Comparison of ENCODE assay signal across 16 cellular contexts in the genomic region with DNA sequence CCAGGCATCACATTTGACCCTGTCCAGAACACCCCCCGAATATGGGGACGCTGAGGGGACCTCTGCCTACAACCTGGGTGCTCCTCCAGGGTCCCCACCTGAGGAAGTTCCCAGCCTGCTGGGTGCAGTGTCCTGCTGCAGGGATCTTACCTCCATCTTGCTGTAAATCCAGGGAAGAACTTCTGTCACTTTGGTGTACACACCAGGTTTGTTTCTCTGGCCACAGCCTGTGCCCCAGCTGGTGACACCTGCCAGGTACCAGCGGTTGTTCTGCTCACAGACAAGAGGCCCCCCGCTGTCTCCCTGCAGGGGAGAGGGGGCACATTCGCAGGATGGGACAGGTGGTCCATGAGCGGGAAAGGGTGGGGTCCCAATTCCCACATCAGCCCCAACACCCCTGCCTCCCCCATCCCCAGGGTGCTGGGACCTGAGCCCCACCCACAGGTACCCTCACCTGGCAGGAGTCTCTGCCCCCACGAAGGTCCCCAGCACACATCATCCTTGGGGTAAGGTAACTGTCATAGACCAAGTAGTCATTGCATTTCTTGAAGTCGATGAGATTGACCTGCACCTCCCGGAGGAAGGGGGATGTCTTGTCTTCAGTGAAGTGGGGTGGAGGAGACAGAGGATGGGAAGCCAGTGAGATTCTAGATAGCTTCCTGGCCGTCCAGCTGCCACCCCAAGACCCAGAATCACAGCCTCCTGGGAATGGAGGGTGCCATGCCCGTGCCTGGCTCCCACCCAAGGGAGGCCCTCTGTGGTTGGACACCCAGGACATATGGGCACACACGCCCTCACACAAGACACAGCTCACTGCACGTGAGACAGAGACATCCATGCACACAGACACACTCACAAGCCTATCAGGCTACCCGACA. TPM values are rescaled to one million over a fixed set of nuclear protein-coding genes. Genes with fewer than 3 reads are reported as not detected.
A peak's percentile ranks its signal among the peaks of the same experiment; 100 is the strongest.
DNase-seq lines count a peak whose midpoint lies in the region; ATAC-seq, FAIRE-seq and TF ChIP-seq lines count a peak whose summit lies in the region.
"Had no signal": no experiment of that assay in that cellular context is flagged by ENCODE, and none has a peak within 500 bp of the region (broad histone marks: within the 10 kb centered on the region; RNA-seq: fewer than 3 reads in every experiment).

No MANE protein-coding gene starts in this region.

- no peak for FAIRE-seq in H1 (lab: Jason Lieb, UNC)

- no peaks in the 10 kb centered on the region for H4K20me1 ChIP-seq in H1 (replicated peaks in 1 of 2; ENCODE audit: control insufficient read depth in 1 of 2, insufficient read depth in 2 of 2, low read length in 2 of 2)

- H4K5ac ChIP-seq in H1 (ENCODE audit: insufficient read length, low read depth, low read length): no peak overlapping the region

- no peaks in the 10 kb centered on the region for H3K79me2 ChIP-seq in H1 (ENCODE audit: control insufficient read depth in 1 of 2, insufficient read depth in 2 of 2, low read length in 2 of 2)

- H4K8ac ChIP-seq in H1 (ENCODE audit: extremely low read depth, insufficient read depth, low read length): peak overlapping the region; percentile 62

- no peaks in the 10 kb centered on the region for H3K36me3 ChIP-seq in H1 (ENCODE audit: control insufficient read depth in 2 of 4, insufficient read depth in 4 of 4, low read length in 3 of 4)

- H3K9me3 ChIP-seq in H1 (ENCODE audit: insufficient read depth in 2 of 2, low read depth in 1 of 2, low read length in 1 of 2): no peaks in the 10 kb centered on the region
- H3K9me3 ChIP-seq: SK-N-SH had no signal

- H3K4me2 ChIP-seq in H1 (ENCODE audit: insufficient read depth in 1 of 2, low read depth in 2 of 2, low read length in 2 of 2): no peak overlapping the region
- H3K4me2 ChIP-seq: SK-N-SH had no signal

- no peak overlapping the region for H3K27ac ChIP-seq in H1 (ENCODE audit: low read depth, low read length)
- H3K27ac ChIP-seq: HL-60 had no signal

- no peak for ATAC-seq in activated CD8-positive, alpha-beta T cell treated with anti-CD3 and anti-CD28 coated beads for 36 hours
- no peak for ATAC-seq in activated CD8-positive, alpha-beta T cell treated with anti-CD3 and anti-CD28 coated beads, Interleukin-2, amount 10 ng/mL, durations not matched to agents 7 days and 5 days
- no peak for ATAC-seq in GM21619 (IDR thresholded peaks at IDR 0.05; ENCODE audit: unreplicated experiment)
- no peak for ATAC-seq in stimulated activated naive CD8-positive, alpha-beta T cell treated with anti-CD3 and anti-CD28 coated beads, Interleukin-15, amount 100 ng/mL, for 72 hours
- ATAC-seq: Right ventricle myocardium inferior had no signal

- TF ChIP-seq CTCF in activated CD8-positive, alpha-beta T cell treated with anti-CD3 and anti-CD28 coated beads for 36 hours (IDR thresholded peaks at IDR 0.05): no peak
- no peak for TF ChIP-seq CTCF in H1 (IDR thresholded peaks at IDR 0.05; ENCODE audit: control extremely low read depth in 1 of 3, insufficient read depth in 1 of 3, low read depth in 1 of 3, low read length in 3 of 3)

- no peak overlapping the region for H3K9ac ChIP-seq in H1 (replicated peaks in 1 of 4; ENCODE audit: extremely low read depth in 1 of 4, low read depth in 3 of 4, low read length in 3 of 4)
- H3K9ac ChIP-seq: SK-N-SH had no signal

- TF ChIP-seq EP300 in H1 (IDR thresholded peaks at IDR 0.05; ENCODE audit: borderline replicate concordance in 1 of 2, low read depth in 2 of 2, low read length in 2 of 2): no peak

- no peaks in the 10 kb centered on the region for H3K9me3 Mint-ChIP-seq in activated CD8-positive, alpha-beta T cell treated with anti-CD3 and anti-CD28 coated beads for 36 hours
- H3K9me3 Mint-ChIP-seq in activated CD8-positive, alpha-beta T cell treated with anti-CD3 and anti-CD28 coated beads, Interleukin-2, amount 10 ng/mL, durations not matched to agents 7 days and 5 days (ENCODE audit: insufficient read depth): no peaks in the 10 kb centered on the region
- H3K9me3 Mint-ChIP-seq in stimulated activated naive CD8-positive, alpha-beta T cell treated with anti-CD3 and anti-CD28 coated beads, Interleukin-15, amount 100 ng/mL, for 72 hours: no peaks in the 10 kb centered on the region
- H3K9me3 Mint-ChIP-seq: CD4-positive, alpha-beta memory T cell; HFFc6 had no signal

- TF ChIP-seq RAD21 in H1 (IDR thresholded peaks at IDR 0.05 in 1 of 2, conservative IDR thresholded peaks at IDR 0.05 in 1 of 2; ENCODE audit: low read depth in 2 of 2, low read length in 2 of 2): no peak

- no peak for TF ChIP-seq POLR2A in H1 (IDR thresholded peaks at IDR 0.05; ENCODE audit: control extremely low read depth in 1 of 2, low read depth in 2 of 2, low read length in 2 of 2)

- H2BK12ac ChIP-seq in H1 (ENCODE audit: low read depth, low read length): peak overlapping the region; percentile 51; the same call in 1 of the 2 replicates

- H2BK5ac ChIP-seq in H1 (ENCODE audit: low read depth, low read length): 0 out of 2 replicates have a peak overlapping the region, but pooled peaks have one; percentile 66

- CTCF ChIA-PET in activated CD8-positive, alpha-beta T cell treated with anti-CD3 and anti-CD28 coated beads for 36 hours (lab: Charles Lee): interaction anchor here (0.8 to 2.6 kb wide), 12 partner anchors 12 to 158 kb away, joined by 3 to 21 read pairs (median 4); no protein-coding TSS in a partner anchor
- CTCF ChIA-PET in activated CD8-positive, alpha-beta T cell treated with anti-CD3 and anti-CD28 coated beads, Interleukin-2, amount 10 ng/mL, durations not matched to agents 7 days and 5 days (lab: Charles Lee): interaction anchor here (0.8 to 6.9 kb wide), 14 partner anchors 16 to 478 kb away, joined by 3 to 35 read pairs (median 9); a partner anchor contains a TSS
- CTCF ChIA-PET in H1 (lab: Charles Lee; ENCODE audit: partially characterized antibody): interaction anchor here (0.8 to 12.6 kb wide), 33 partner anchors 10 to 477 kb away, joined by 3 to 122 read pairs (median 6); a partner anchor contains a TSS

- peaks cover 0 to 7% (median 3%) of the 10 kb centered on the region in 4 experiments; a peak in 5 of 7 replicates for H3K4me1 ChIP-seq in H1 (replicated peaks in 1 of 4; ENCODE audit: control insufficient read depth in 3 of 4, insufficient read depth in 4 of 4, low read length in 3 of 4)

- H3K23ac ChIP-seq in H1 (ENCODE audit: insufficient read length): no peak overlapping the region

- H4K91ac ChIP-seq in H1 (replicated peaks; ENCODE audit: insufficient read length, low read length): no peak overlapping the region

- 87% methylated on average over 14 of the region's 14 CpGs; no CpG with 5 or more reads in 1 of the 2 experiments for WGBS in H1 (ENCODE audit: extremely low coverage in 1 of 2, insufficient coverage in 1 of 2, insufficient read length in 1 of 2, insufficient replicate concordance in 2 of 2, low coverage in 1 of 2, low lambda C conversion rate in 2 of 2, missing lambda C conversion rate in 1 of 2), 2 experiments

- no peak overlapping the region for H3K14ac ChIP-seq in H1 (ENCODE audit: insufficient read length)

- H3K56ac ChIP-seq in H1 (replicated peaks; ENCODE audit: insufficient read length, low read depth, low read length): no peak overlapping the region

- 0 out of 2 replicates have a peak overlapping the region, but pooled peaks have one; percentile 65 for H2AK5ac ChIP-seq in H1 (ENCODE audit: low read depth, low read length)

- 0 out of 2 replicates have a peak, but pooled peaks cover 3% of the 10 kb centered on the region for H3K23me2 ChIP-seq in H1 (ENCODE audit: low read depth, low read length)

- H2BK120ac ChIP-seq in H1 (replicated peaks; ENCODE audit: low read depth, low read length): no peak overlapping the region

- H2AFZ ChIP-seq in H1 (ENCODE audit: low read length): no peak overlapping the region

- H3K27me3 ChIP-seq in H1 (replicated peaks in 1 of 4; ENCODE audit: control insufficient read depth in 3 of 4, extremely low read depth in 1 of 4, insufficient read depth in 3 of 4, low read length in 3 of 4): no peaks in the 10 kb centered on the region

- no peak overlapping the region for H3K18ac ChIP-seq in H1 (ENCODE audit: extremely low read depth, low read length)

- H3K4me1 Mint-ChIP-seq in activated CD8-positive, alpha-beta T cell treated with anti-CD3 and anti-CD28 coated beads for 36 hours (ENCODE audit: low read depth): peaks cover 12% of the 10 kb centered on the region
- peaks cover 21% of the 10 kb centered on the region for H3K4me1 Mint-ChIP-seq in activated CD8-positive, alpha-beta T cell treated with anti-CD3 and anti-CD28 coated beads, Interleukin-2, amount 10 ng/mL, durations not matched to agents 7 days and 5 days (ENCODE audit: low read depth)
- peaks cover 26% of the 10 kb centered on the region for H3K4me1 Mint-ChIP-seq in stimulated activated naive CD8-positive, alpha-beta T cell treated with anti-CD3 and anti-CD28 coated beads, Interleukin-15, amount 100 ng/mL, for 72 hours

- peak overlapping the region; percentile 21 for H3K27ac Mint-ChIP-seq in activated CD8-positive, alpha-beta T cell treated with anti-CD3 and anti-CD28 coated beads for 36 hours
- no peak overlapping the region for H3K27ac Mint-ChIP-seq in activated CD8-positive, alpha-beta T cell treated with anti-CD3 and anti-CD28 coated beads, Interleukin-2, amount 10 ng/mL, durations not matched to agents 7 days and 5 days
- no peak overlapping the region for H3K27ac Mint-ChIP-seq in stimulated activated naive CD8-positive, alpha-beta T cell treated with anti-CD3 and anti-CD28 coated beads, Interleukin-15, amount 100 ng/mL, for 72 hours
- H3K27ac Mint-ChIP-seq: CD4-positive, alpha-beta memory T cell; HFFc6 had no signal

- DNase-seq in activated CD8-positive, alpha-beta T cell treated with anti-CD3 and anti-CD28 coated beads for 36 hours: no peak
- DNase-seq in activated CD8-positive, alpha-beta T cell treated with anti-CD3 and anti-CD28 coated beads, Interleukin-2, amount 10 ng/mL, durations not matched to agents 7 days and 5 days: no peak
- peak; percentile 23 for DNase-seq in COR-L47 (lab: John Stamatoyannopoulos, UW)
- no peak for DNase-seq in H1 (ENCODE audit: low read depth in 1 of 2, low spot score in 2 of 2)
- peak; percentile 56 for DNase-seq in posterior vena cava (ENCODE audit: low spot score)
- DNase-seq in stimulated activated naive CD8-positive, alpha-beta T cell treated with anti-CD3 and anti-CD28 coated beads, Interleukin-15, amount 100 ng/mL, for 72 hours: no peak
- no peak for DNase-seq in GM19240 (ENCODE audit: insufficient read length, low spot score)
- DNase-seq: CD4-positive, alpha-beta memory T cell; GOT3; HFFc6; NCI-H1694 treated with DMSO at 0.1 percent for 48 hours; SK-N-SH had no signal

- POLR2A ChIA-PET in activated CD8-positive, alpha-beta T cell treated with anti-CD3 and anti-CD28 coated beads for 36 hours (lab: Charles Lee): interaction anchor here (1.1 kb wide), 1 partner anchor 21 kb away, joined by 3 read pairs; no protein-coding TSS in a partner anchor
- POLR2A ChIA-PET in activated CD8-positive, alpha-beta T cell treated with anti-CD3 and anti-CD28 coated beads, Interleukin-2, amount 10 ng/mL, durations not matched to agents 7 days and 5 days (lab: Charles Lee): no interaction called here
- POLR2A ChIA-PET in H1 (lab: Charles Lee; ENCODE audit: partially characterized antibody): no interaction called here

- H3K4me3 ChIP-seq in H1 (ENCODE audit: extremely low read depth in 1 of 4, insufficient read depth in 2 of 4, low read depth in 3 of 4, low read length in 4 of 4): no peak overlapping the region

- no peaks in the 10 kb centered on the region for H3K27me3 Mint-ChIP-seq in activated CD8-positive, alpha-beta T cell treated with anti-CD3 and anti-CD28 coated beads for 36 hours
- H3K27me3 Mint-ChIP-seq in activated CD8-positive, alpha-beta T cell treated with anti-CD3 and anti-CD28 coated beads, Interleukin-2, amount 10 ng/mL, durations not matched to agents 7 days and 5 days (ENCODE audit: low read depth): peaks cover 3% of the 10 kb centered on the region
- H3K27me3 Mint-ChIP-seq in stimulated activated naive CD8-positive, alpha-beta T cell treated with anti-CD3 and anti-CD28 coated beads, Interleukin-15, amount 100 ng/mL, for 72 hours: no peaks in the 10 kb centered on the region
- H3K27me3 Mint-ChIP-seq: CD4-positive, alpha-beta memory T cell had no signal

- intact Hi-C loops in activated CD8-positive, alpha-beta T cell treated with anti-CD3 and anti-CD28 coated beads for 36 hours (cut with micrococcal nuclease): no loop called here
- intact Hi-C loops in posterior vena cava (cut with DNase I): loop anchor here in 1 of 2 donors (5.0 kb wide), 1 partner anchor 61 kb away; no protein-coding TSS in a partner anchor

- H3K36me3 Mint-ChIP-seq in activated CD8-positive, alpha-beta T cell treated with anti-CD3 and anti-CD28 coated beads for 36 hours (ENCODE audit: low read depth): no peaks in the 10 kb centered on the region
- H3K36me3 Mint-ChIP-seq in activated CD8-positive, alpha-beta T cell treated with anti-CD3 and anti-CD28 coated beads, Interleukin-2, amount 10 ng/mL, durations not matched to agents 7 days and 5 days (ENCODE audit: low read depth): no peaks in the 10 kb centered on the region
- H3K36me3 Mint-ChIP-seq: CD4-positive, alpha-beta memory T cell had no signal

- no peaks in the 10 kb centered on the region for H3K79me1 ChIP-seq in H1 (ENCODE audit: low read depth, low read length)

- H2BK20ac ChIP-seq in H1 (ENCODE audit: low read length): no peak overlapping the region

- no peak overlapping the region for H2BK15ac ChIP-seq in H1 (ENCODE audit: low read length)

- H3K4me3 Mint-ChIP-seq in activated CD8-positive, alpha-beta T cell treated with anti-CD3 and anti-CD28 coated beads for 36 hours: no peak overlapping the region
- H3K4me3 Mint-ChIP-seq in activated CD8-positive, alpha-beta T cell treated with anti-CD3 and anti-CD28 coated beads, Interleukin-2, amount 10 ng/mL, durations not matched to agents 7 days and 5 days: no peak overlapping the region
- no peak overlapping the region for H3K4me3 Mint-ChIP-seq in stimulated activated naive CD8-positive, alpha-beta T cell treated with anti-CD3 and anti-CD28 coated beads, Interleukin-15, amount 100 ng/mL, for 72 hours
- H3K4me3 Mint-ChIP-seq: CD4-positive, alpha-beta memory T cell; HFFc6 had no signal

- H3K4ac ChIP-seq in H1 (replicated peaks; ENCODE audit: insufficient read length, low read depth, low read length): no peak overlapping the region

RNA-seq across cellular contexts. Expression of a gene that starts 25.5 kb away (rescaled TPM):
- 1 to 10 TPM; 3.5 to 4.7 TPM for total RNA-seq in activated CD8-positive, alpha-beta T cell treated with anti-CD3 and anti-CD28 coated beads for 36 hours
- 1 to 10 TPM; 1.8 to 2.5 TPM for total RNA-seq in activated CD8-positive, alpha-beta T cell treated with anti-CD3 and anti-CD28 coated beads, Interleukin-2, amount 10 ng/mL, durations not matched to agents 7 days and 5 days
- total RNA-seq in H1 (2021; fragmentation: NEBNext Ultra II Directional; extraction: Animal tissue kit (Norgen Biotek cat#: 25700)): 0.29 and 0.61 TPM in 2 replicates
- 0.79 and 1.0 TPM in 2 replicates for polyA plus RNA-seq in H1 (2011; rRNA removed)
- polyA plus RNA-seq in H1 (2011; cell fraction: cytosol; rRNA removed): 0.88 TPM
- 1.5 TPM for polyA plus RNA-seq in H1 (2011; cell fraction: nucleus; rRNA removed)
- polyA plus RNA-seq in H1 (2012, experiment 1 of 2): 0.26 to 0.66 TPM (median 0.36 TPM) in 4 replicates
- 0.52 TPM for polyA plus RNA-seq in H1 (2012, experiment 2 of 2)
- 0.32 TPM for polyA plus RNA-seq in H1 (2013, experiment 1 of 2)
- polyA plus RNA-seq in H1 (2013, experiment 2 of 2): 0.40 TPM
- polyA minus RNA-seq in H1 (2011; rRNA and poly(A)+ RNA removed): 0.54 and 0.98 TPM in 2 replicates
- polyA minus RNA-seq in H1 (2011; cell fraction: cytosol; rRNA and poly(A)+ RNA removed): 0.73 TPM
- polyA minus RNA-seq in H1 (2011; cell fraction: nucleus; rRNA and poly(A)+ RNA removed): 1.3 TPM
- total RNA-seq in posterior vena cava: under 1 TPM; 0.24 to 0.37 TPM
- total RNA-seq: A673, HFFc6, Right ventricle myocardium inferior had no signal
- polyA plus RNA-seq: SK-N-SH had no signal

RNA-seq across cellular contexts. Expression of a gene that starts 27.3 kb away (rescaled TPM):
- not detected for total RNA-seq in activated CD8-positive, alpha-beta T cell treated with anti-CD3 and anti-CD28 coated beads for 36 hours
- total RNA-seq in activated CD8-positive, alpha-beta T cell treated with anti-CD3 and anti-CD28 coated beads, Interleukin-2, amount 10 ng/mL, durations not matched to agents 7 days and 5 days: under 1 TPM in 1 of 2 experiments, not detected in 1; 0.24 TPM
- total RNA-seq in H1 (2021; fragmentation: NEBNext Ultra II Directional; extraction: Animal tissue kit (Norgen Biotek cat#: 25700)): 44.6 and 50.0 TPM in 2 replicates
- 117 and 151 TPM in 2 replicates for polyA plus RNA-seq in H1 (2011; rRNA removed)
- polyA plus RNA-seq in H1 (2011; cell fraction: cytosol; rRNA removed): 117 TPM
- polyA plus RNA-seq in H1 (2011; cell fraction: nucleus; rRNA removed): 137 TPM
- polyA plus RNA-seq in H1 (2012, experiment 1 of 2): 45.7 to 68.5 TPM (median 67.3 TPM) in 4 replicates
- 67.1 TPM for polyA plus RNA-seq in H1 (2012, experiment 2 of 2)
- 51.8 TPM for polyA plus RNA-seq in H1 (2013, experiment 1 of 2)
- polyA plus RNA-seq in H1 (2013, experiment 2 of 2): 57.8 TPM
- polyA minus RNA-seq in H1 (2011; rRNA and poly(A)+ RNA removed): 64.2 and 70.4 TPM in 2 replicates
- 17.0 TPM for polyA minus RNA-seq in H1 (2011; cell fraction: cytosol; rRNA and poly(A)+ RNA removed)
- polyA minus RNA-seq in H1 (2011; cell fraction: nucleus; rRNA and poly(A)+ RNA removed): 34.0 TPM
- 100 to 1,000 TPM in 1 of 2 donors, 10 to 100 TPM in 1; 62.8 to 107 TPM for total RNA-seq in posterior vena cava
- total RNA-seq: CD4-positive, alpha-beta memory T cell; HFFc6 had no signal

Comparison
In these comparisons a context has a peak if more than half of its experiments do, and no peak if none do; other contexts are left out.
1. DNase-seq: peak in COR-L47 (single experiment) and posterior vena cava (single experiment); none in activated CD8-positive, alpha-beta T cell treated with anti-CD3 and anti-CD28 coated beads for 36 hours (single experiment), activated CD8-positive, alpha-beta T cell treated with anti-CD3 and anti-CD28 coated beads, Interleukin-2, amount 10 ng/mL, durations not matched to agents 7 days and 5 days (single experiment), H1 (0 of 2), stimulated activated naive CD8-positive, alpha-beta T cell treated with anti-CD3 and anti-CD28 coated beads, Interleukin-15, amount 100 ng/mL, for 72 hours (0 of 2) and GM19240 (single experiment).
2. RNA of a gene that starts 27.3 kb away (total RNA-seq): 62.8 to 107 TPM in posterior vena cava and 44.6 to 50.0 TPM in H1; 0.24 TPM in activated CD8-positive, alpha-beta T cell treated with anti-CD3 and anti-CD28 coated beads, Interleukin-2, amount 10 ng/mL, durations not matched to agents 7 days and 5 days and not detected in activated CD8-positive, alpha-beta T cell treated with anti-CD3 and anti-CD28 coated beads for 36 hours; every median in the first group is over 10 times any median in the second.